ENCODE assay signal across 8 cellular contexts in the genomic region with DNA sequence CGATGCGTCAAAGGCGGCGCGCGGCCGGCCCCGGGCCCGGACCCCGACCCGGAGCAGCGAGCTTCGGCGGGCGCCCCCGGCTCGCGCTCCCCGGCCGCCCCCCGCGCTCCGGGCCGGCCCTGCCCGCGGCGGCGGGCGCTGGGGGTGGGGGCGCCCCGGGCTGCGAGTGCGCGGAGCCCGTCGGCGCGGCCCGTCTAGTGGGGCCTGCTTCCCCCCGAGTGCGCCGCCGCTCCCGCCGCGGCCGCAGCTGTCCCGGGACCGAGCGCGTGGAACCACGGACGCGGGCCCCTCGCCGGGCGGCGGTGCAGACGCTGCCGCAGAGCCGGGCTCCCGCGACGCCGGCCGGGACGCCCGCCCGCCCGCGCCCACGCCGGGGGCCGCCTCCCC. TPM values are rescaled to one million over a fixed set of nuclear protein-coding genes. Genes with fewer than 3 reads are reported as not detected.
DNase-seq lines count a peak whose midpoint lies in the region; ATAC-seq, FAIRE-seq and TF ChIP-seq lines count a peak whose summit lies in the region.

No MANE protein-coding gene starts in this region.

- H4K20me1 ChIP-seq in HepG2 (ENCODE audit: insufficient read depth, low read length): no peaks in the 10 kb centered on the region

- H3K36me3 ChIP-seq in ACC112 (ENCODE audit: insufficient read depth, low read length): no peaks in the 10 kb centered on the region
- H3K36me3 ChIP-seq in HepG2 (replicated peaks in 1 of 2; ENCODE audit: control insufficient read depth in 1 of 2, insufficient read depth in 2 of 2, low read length in 2 of 2): no peaks in the 10 kb centered on the region
- no peaks in the 10 kb centered on the region for H3K36me3 ChIP-seq in upper lobe of right lung

- H3K27me3 ChIP-seq in ACC112 (ENCODE audit: insufficient read depth, low read length): no peaks in the 10 kb centered on the region
- H3K27me3 ChIP-seq in HepG2 (ENCODE audit: control insufficient read depth in 1 of 2, insufficient read depth in 2 of 2, low read length in 2 of 2): no peaks in the 10 kb centered on the region; a peak in 1 of 5 replicates
- H3K27me3 ChIP-seq in upper lobe of right lung: no peaks in the 10 kb centered on the region

- H3K4me1 Mint-ChIP-seq in activated CD8-positive, alpha-beta T cell treated with anti-CD3 and anti-CD28 coated beads for 36 hours (ENCODE audit: low read depth): peaks cover 42% of the 10 kb centered on the region

- H3K9me3 Mint-ChIP-seq in activated CD8-positive, alpha-beta T cell treated with anti-CD3 and anti-CD28 coated beads for 36 hours: no peaks in the 10 kb centered on the region

- H3K27ac ChIP-seq in ACC112 (ENCODE audit: low read depth, low read length) (no peak overlapping the region), HepG2 (ENCODE audit: extremely low read length, insufficient read depth, low read length) (no peak overlapping the region), upper lobe of right lung (no peak overlapping the region)

- H3K4me3 ChIP-seq in ACC112 (ENCODE audit: low read depth, low read length) (peak overlapping the region; percentile 78), HepG2 (replicated peaks in 1 of 3; ENCODE audit: insufficient read depth in 1 of 3, low read depth in 2 of 3, low read length in 3 of 3) (peak overlapping the region in 2 of 3 experiments; percentile 79 to 84; a peak in 3 of 6 replicates), upper lobe of right lung (peak overlapping the region; percentile 76)

- 3% methylated on average over 6 of the region's 74 CpGs for WGBS in HepG2 (ENCODE audit: low lambda C conversion rate)

- H3K9ac ChIP-seq in HepG2 (ENCODE audit: insufficient read depth, low read depth, low read length): peak overlapping the region; percentile 72

- no peak for FAIRE-seq in HepG2 (lab: Jason Lieb, UNC)

- CTCF ChIA-PET in activated CD8-positive, alpha-beta T cell treated with anti-CD3 and anti-CD28 coated beads for 36 hours (lab: Charles Lee): interaction anchor here (2.1 kb wide), 1 partner anchor 138 kb away, joined by 10 read pairs; no protein-coding TSS in a partner anchor
- CTCF ChIA-PET in HepG2 (lab: Yijun Ruan, JAX; ENCODE audit: low intra/inter-chr PET ratio, low total read pairs) (no interaction called here), GM10248 (lab: Yijun Ruan, JAX) (no interaction called here)

- intact Hi-C loops in activated CD8-positive, alpha-beta T cell treated with anti-CD3 and anti-CD28 coated beads for 36 hours (cut with micrococcal nuclease): no loop called here
- intact Hi-C loops in HepG2 (cut with micrococcal nuclease; ENCODE audit: unreplicated experiment) (loop anchor here (5.0 to 10.0 kb wide), 3 partner anchors 136 to 421 kb away; no protein-coding TSS in a partner anchor), upper lobe of right lung (cut with DNase I) (loop anchor here (10.0 kb wide), 1 partner anchor 61 kb away; no protein-coding TSS in a partner anchor)

- no TSS peak for BruUV-seq in HepG2 (replicated peaks; lab: Mats Ljungman, UMichigan)

- peak overlapping the region; percentile 92; the same call in 1 of the 2 replicates for H3K4me2 ChIP-seq in HepG2 (ENCODE audit: low read depth, low read length)

- no peak overlapping the region for H3K27ac Mint-ChIP-seq in activated CD8-positive, alpha-beta T cell treated with anti-CD3 and anti-CD28 coated beads for 36 hours

- ATAC-seq in GM21825 (IDR thresholded peaks at IDR 0.05; ENCODE audit: unreplicated experiment): peak; percentile 21
- peak; percentile 31 for ATAC-seq in activated CD8-positive, alpha-beta T cell treated with anti-CD3 and anti-CD28 coated beads for 36 hours
- no peak for ATAC-seq in HepG2
- no peak for ATAC-seq in upper lobe of right lung

- peaks cover 9% of the 10 kb centered on the region for H3K36me3 Mint-ChIP-seq in activated CD8-positive, alpha-beta T cell treated with anti-CD3 and anti-CD28 coated beads for 36 hours (ENCODE audit: low read depth)

- POLR2A ChIA-PET in activated CD8-positive, alpha-beta T cell treated with anti-CD3 and anti-CD28 coated beads for 36 hours (lab: Charles Lee): interaction anchor here (1.2 to 1.4 kb wide), 2 partner anchors 137 to 158 kb away, joined by 3 read pairs; no protein-coding TSS in a partner anchor
- POLR2A ChIA-PET in HepG2 (lab: Yijun Ruan, JAX) (interaction anchor here (0.8 to 3.1 kb wide), 4 partner anchors 12 to 138 kb away, joined by 3 to 10 read pairs (median 4); no protein-coding TSS in a partner anchor), GM10248 (lab: Yijun Ruan, JAX) (no interaction called here)

- H2AFZ ChIP-seq in ACC112 (ENCODE audit: low read length, unreplicated experiment): no peak overlapping the region
- no peak overlapping the region for H2AFZ ChIP-seq in HepG2 (ENCODE audit: low read length)

- H3K79me2 ChIP-seq in ACC112 (ENCODE audit: control insufficient read depth, insufficient read depth, low read length, unreplicated experiment): peaks cover 36% of the 10 kb centered on the region
- peaks cover 44% of the 10 kb centered on the region for H3K79me2 ChIP-seq in HepG2 (ENCODE audit: insufficient read depth, low read length)

- TF ChIP-seq CTCF in activated CD8-positive, alpha-beta T cell treated with anti-CD3 and anti-CD28 coated beads for 36 hours (IDR thresholded peaks at IDR 0.05): no peak
- TF ChIP-seq CTCF in HepG2 (CRISPR knock-in tag; IDR thresholded peaks at IDR 0.05) (no peak), upper lobe of right lung (IDR thresholded peaks at IDR 0.05) (no peak), GM10248 (IDR thresholded peaks at IDR 0.05; ENCODE audit: control extremely low read depth, extremely low read depth, low read depth, missing control alignments) (no peak)

- H3K4me1 ChIP-seq in ACC112 (ENCODE audit: control insufficient read depth, insufficient read depth, low read length, unreplicated experiment): peaks cover 26% of the 10 kb centered on the region
- peaks cover 34% of the 10 kb centered on the region for H3K4me1 ChIP-seq in HepG2 (ENCODE audit: insufficient read depth, low read length)
- peaks cover 34% of the 10 kb centered on the region for H3K4me1 ChIP-seq in upper lobe of right lung

- no peak for TF ChIP-seq EP300 in HepG2 (IDR thresholded peaks at IDR 0.05; ENCODE audit: low read depth in 2 of 2, low read length in 2 of 2)
- TF ChIP-seq EP300 in HepG2 (CRISPR knock-in tag; IDR thresholded peaks at IDR 0.05; ENCODE audit: borderline replicate concordance): no peak

- no peak; the same call in 1 of the 2 replicates for TF ChIP-seq RAD21 in HepG2 (CRISPR knock-in tag; IDR thresholded peaks at IDR 0.05)

- no peak for TF ChIP-seq POLR2A in HepG2 (IDR thresholded peaks at IDR 0.05; ENCODE audit: insufficient read depth in 1 of 2, low read depth in 2 of 2, low read length in 2 of 2)

- H3K4me3 Mint-ChIP-seq in activated CD8-positive, alpha-beta T cell treated with anti-CD3 and anti-CD28 coated beads for 36 hours: peak overlapping the region; percentile 65

- in situ Hi-C loops in HepG2 (cut with HindIII; ENCODE audit: extremely low pct_ligation_motif_present, low pct_unique_long_range_greater_than_20kb): loop anchor here (5.0 kb wide), 1 partner anchor 136 kb away; no protein-coding TSS in a partner anchor

- H3K9me3 ChIP-seq in HepG2 (ENCODE audit: low read length) (no peaks in the 10 kb centered on the region), upper lobe of right lung (no peaks in the 10 kb centered on the region)

- DNase-seq in activated CD8-positive, alpha-beta T cell treated with anti-CD3 and anti-CD28 coated beads for 36 hours: no peak
- DNase-seq in HepG2 (ENCODE audit: low spot score) (no peak), upper lobe of right lung (no peak), GM10248 (ENCODE audit: extremely low spot score) (no peak)
- no peak for DNase-seq in stimulated activated CD4-positive, alpha-beta T cell treated with anti-CD3 and anti-CD28 coated beads, Interleukin-1b, Interleukin-23, amount 100 ng/mL, for 48 hours
- DNase-seq in stimulated activated CD4-positive, alpha-beta T cell treated with anti-CD3 and anti-CD28 coated beads, Interleukin-4, amount 100 ng/mL, for 24 hours: no peak

- H3K27me3 Mint-ChIP-seq in activated CD8-positive, alpha-beta T cell treated with anti-CD3 and anti-CD28 coated beads for 36 hours: peaks cover 7% of the 10 kb centered on the region

TF ChIP-seq in HepG2, 621 proteins besides CTCF, POLR2A, EP300 and RAD21:
- TF ChIP-seq NONO (IDR thresholded peaks at IDR 0.05): no peak
- 0 out of 2 replicates have a peak, but pooled peaks have one; percentile 9 for TF ChIP-seq NONO (CRISPR knock-in tag; conservative IDR thresholded peaks at IDR 0.05)
- no peak for TF ChIP-seq ZNF326 (CRISPR knock-in tag; IDR thresholded peaks at IDR 0.05; ENCODE audit: borderline replicate concordance)
- TF ChIP-seq SPEN (CRISPR knock-in tag; IDR thresholded peaks at IDR 0.05; ENCODE audit: low read depth): 0 out of 2 replicates have a peak, but pooled peaks have one; percentile 6

RNA-seq across cellular contexts. Expression of gene ADCY9, which starts 0.3 kb away (rescaled TPM):
- 1 to 10 TPM; 4.1 to 4.8 TPM for total RNA-seq in activated CD8-positive, alpha-beta T cell treated with anti-CD3 and anti-CD28 coated beads for 36 hours
- 9.6 and 11.2 TPM in 2 replicates for total RNA-seq in HepG2 (2016; rRNA removed; fragmentation: Illumina TruSeq; extraction: Trizol)
- 6.9 and 7.1 TPM in 2 replicates for total RNA-seq in HepG2 (2016; cell fraction: cytosol; rRNA removed; fragmentation: Illumina TruSeq; extraction: Trizol; ENCODE audit: low read depth)
- total RNA-seq in HepG2 (2016; cell fraction: insoluble cytoplasmic fraction; rRNA removed; fragmentation: Illumina TruSeq; extraction: Trizol): 7.0 and 12.1 TPM in 2 replicates
- total RNA-seq in HepG2 (2016; cell fraction: membrane; rRNA removed; fragmentation: Illumina TruSeq; extraction: Trizol): 4.4 and 4.6 TPM in 2 replicates
- 15.9 and 17.5 TPM in 2 replicates for total RNA-seq in HepG2 (2016; cell fraction: nucleus; rRNA removed; fragmentation: Illumina TruSeq; extraction: Trizol)
- 13.6 and 13.9 TPM in 2 replicates for polyA plus RNA-seq in HepG2 (2011; rRNA removed)
- 15.9 and 17.7 TPM in 2 replicates for polyA plus RNA-seq in HepG2 (2011; cell fraction: cytosol; rRNA removed)
- 26.9 and 30.6 TPM in 2 replicates for polyA plus RNA-seq in HepG2 (2011; cell fraction: nucleus; rRNA removed)
- polyA plus RNA-seq in HepG2 (2012): 15.9 and 19.6 TPM in 2 replicates
- 0.63 and 1.1 TPM in 2 replicates for polyA plus RNA-seq in HepG2 (2016; cell fraction: cytosol; fragmentation: Illumina TruSeq; extraction: Trizol; ENCODE audit: low read depth)
- 5.6 and 8.0 TPM in 2 replicates for polyA plus RNA-seq in HepG2 (2016; cell fraction: insoluble cytoplasmic fraction; fragmentation: Illumina TruSeq; extraction: Trizol; ENCODE audit: low read depth)
- 2.0 and 2.1 TPM in 2 replicates for polyA plus RNA-seq in HepG2 (2016; cell fraction: membrane; fragmentation: Illumina TruSeq; extraction: Trizol; ENCODE audit: low read depth)
- polyA plus RNA-seq in HepG2 (2016; cell fraction: nucleus; fragmentation: Illumina TruSeq; extraction: Trizol; ENCODE audit: insufficient read depth, low read depth): 16.3 and 17.4 TPM in 2 replicates
- 21.8 and 108 TPM in 2 replicates for polyA minus RNA-seq in HepG2 (2011; rRNA and poly(A)+ RNA removed; ENCODE audit: low replicate concordance)
- 53.6 and 62.1 TPM in 2 replicates for polyA minus RNA-seq in HepG2 (2011; cell fraction: cytosol; rRNA and poly(A)+ RNA removed)
- polyA minus RNA-seq in HepG2 (2011; cell fraction: nucleus; rRNA and poly(A)+ RNA removed): 33.7 and 36.4 TPM in 2 replicates
- total RNA-seq in upper lobe of right lung: 49.6 TPM

Comparison
In these comparisons a context has a peak if more than half of its experiments do, and no peak if none do; other contexts are left out.
1. ATAC-seq: peak in GM21825 (single experiment) and activated CD8-positive, alpha-beta T cell treated with anti-CD3 and anti-CD28 coated beads for 36 hours (single experiment); none in HepG2 (single experiment) and upper lobe of right lung (single experiment).
2. Peak in every context shown above with its lines, with median percentiles within 50 percentile points of each other: H3K4me3 ChIP-seq.